19 cellular contexts compared by ENCODE assay signal in genomic region chr1:213657879-213658278, GRCh38.
"Had no signal": no experiment of that assay in that cellular context is flagged by ENCODE, and none has a peak within 500 bp of the region (broad histone marks: within the 10 kb centered on the region; RNA-seq: fewer than 3 reads in every experiment).

No MANE protein-coding gene starts in this region.

- H3K36me3 Mint-ChIP-seq: natural killer cell; stimulated activated naive B cell treated with anti-CD40 and anti-IgM and Interleukin-4, amounts not matched to agents 10 μg/mL and 1 μg/mL and 100 μg/mL, for 72 hours had no signal

- DNase-seq: effector memory CD4-positive, alpha-beta T cell; gastrocnemius medialis; heart right ventricle; hypothalamus; kidney glomerular epithelial cell; mammary epithelial cell; natural killer cell; posterior cingulate gyrus; stimulated activated CD4-positive, alpha-beta T cell treated with anti-CD3 and anti-CD28 coated beads, Interleukin-2, amount 100 ng/mL, for 24 hours; stimulated activated CD4-positive, alpha-beta T cell treated with anti-CD3 and anti-CD28 coated beads, Interleukin-4, amount 100 ng/mL, for 4 hours; stimulated activated naive B cell treated with anti-CD40 and anti-IgM and Interleukin-4, amounts not matched to agents 10 μg/mL and 1 μg/mL and 100 μg/mL, for 72 hours; stimulated activated naive CD8-positive, alpha-beta T cell treated with anti-CD3 and anti-CD28 coated beads, Interleukin-15, amount 100 ng/mL, for 72 hours; testis had no signal

- H3K4me3 Mint-ChIP-seq: natural killer cell; neural crest cell; stimulated activated naive B cell treated with anti-CD40 and anti-IgM and Interleukin-4, amounts not matched to agents 10 μg/mL and 1 μg/mL and 100 μg/mL, for 72 hours; stimulated activated naive CD8-positive, alpha-beta T cell treated with anti-CD3 and anti-CD28 coated beads, Interleukin-15, amount 100 ng/mL, for 72 hours had no signal

- ATAC-seq: gastrocnemius medialis; heart right ventricle; left lobe of liver; natural killer cell; sciatic nerve; stimulated activated naive B cell treated with anti-CD40 and anti-IgM and Interleukin-4, amounts not matched to agents 10 μg/mL and 1 μg/mL and 100 μg/mL, for 72 hours; stimulated activated naive CD8-positive, alpha-beta T cell treated with anti-CD3 and anti-CD28 coated beads, Interleukin-15, amount 100 ng/mL, for 72 hours had no signal

- H3K36me3 ChIP-seq: esophagus muscularis mucosa, gastrocnemius medialis, heart right ventricle, tibial nerve had no signal

- H3K27me3 ChIP-seq: esophagus muscularis mucosa, gastrocnemius medialis, testis, tibial nerve had no signal

- H3K27ac Mint-ChIP-seq: natural killer cell; stimulated activated naive B cell treated with anti-CD40 and anti-IgM and Interleukin-4, amounts not matched to agents 10 μg/mL and 1 μg/mL and 100 μg/mL, for 72 hours; stimulated activated naive CD8-positive, alpha-beta T cell treated with anti-CD3 and anti-CD28 coated beads, Interleukin-15, amount 100 ng/mL, for 72 hours had no signal

- H3K9me3 ChIP-seq: esophagus muscularis mucosa, gastrocnemius medialis, heart right ventricle, testis, tibial nerve had no signal

- H3K27ac ChIP-seq: epithelial cell of prostate, esophagus muscularis mucosa, gastrocnemius medialis, heart right ventricle, testis, tibial nerve had no signal

- H3K9me3 Mint-ChIP-seq: natural killer cell; neural crest cell; stimulated activated naive CD8-positive, alpha-beta T cell treated with anti-CD3 and anti-CD28 coated beads, Interleukin-15, amount 100 ng/mL, for 72 hours had no signal

- H3K4me1 Mint-ChIP-seq: natural killer cell; stimulated activated naive B cell treated with anti-CD40 and anti-IgM and Interleukin-4, amounts not matched to agents 10 μg/mL and 1 μg/mL and 100 μg/mL, for 72 hours; stimulated activated naive CD8-positive, alpha-beta T cell treated with anti-CD3 and anti-CD28 coated beads, Interleukin-15, amount 100 ng/mL, for 72 hours had no signal

- H3K27me3 Mint-ChIP-seq: stimulated activated naive B cell treated with anti-CD40 and anti-IgM and Interleukin-4, amounts not matched to agents 10 μg/mL and 1 μg/mL and 100 μg/mL, for 72 hours; stimulated activated naive CD8-positive, alpha-beta T cell treated with anti-CD3 and anti-CD28 coated beads, Interleukin-15, amount 100 ng/mL, for 72 hours had no signal

- H3K4me1 ChIP-seq: esophagus muscularis mucosa, gastrocnemius medialis, heart right ventricle, testis, tibial nerve had no signal

- H3K4me3 ChIP-seq: esophagus muscularis mucosa, gastrocnemius medialis, heart right ventricle, testis, tibial nerve had no signal
